ENCODE assay signal across 9 cellular contexts in genomic region chrX:2325076-2325784, GRCh38.
DNase-seq lines count a peak whose midpoint lies in the region; ATAC-seq and TF ChIP-seq lines count a peak whose summit lies in the region.
"Had no signal": no experiment of that assay in that cellular context is flagged by ENCODE, and none has a peak within 500 bp of the region (broad histone marks: within the 10 kb centered on the region; RNA-seq: fewer than 3 reads in every experiment).

No MANE protein-coding gene starts in this region.

- peaks cover 11% of the 10 kb centered on the region for H3K9me3 Mint-ChIP-seq in activated CD8-positive, alpha-beta T cell treated with anti-CD3 and anti-CD28 coated beads for 36 hours
- H3K9me3 Mint-ChIP-seq in activated CD8-positive, alpha-beta T cell treated with anti-CD3 and anti-CD28 coated beads, Interleukin-2, amount 10 ng/mL, durations not matched to agents 7 days and 5 days (ENCODE audit: insufficient read depth): peaks cover 7% of the 10 kb centered on the region
- peaks cover 10% of the 10 kb centered on the region for H3K9me3 Mint-ChIP-seq in activated naive CD4-positive, alpha-beta T cell treated with anti-CD3 and anti-CD28 coated beads for 36 hours
- peaks cover 4% of the 10 kb centered on the region for H3K9me3 Mint-ChIP-seq in mesothelial cell of epicardium

- no peaks in the 10 kb centered on the region for H3K27me3 Mint-ChIP-seq in activated CD8-positive, alpha-beta T cell treated with anti-CD3 and anti-CD28 coated beads for 36 hours
- H3K27me3 Mint-ChIP-seq in activated CD8-positive, alpha-beta T cell treated with anti-CD3 and anti-CD28 coated beads, Interleukin-2, amount 10 ng/mL, durations not matched to agents 7 days and 5 days (ENCODE audit: low read depth): no peaks in the 10 kb centered on the region
- H3K27me3 Mint-ChIP-seq in activated naive CD4-positive, alpha-beta T cell treated with anti-CD3 and anti-CD28 coated beads for 36 hours (ENCODE audit: low read depth): no peaks in the 10 kb centered on the region
- no peaks in the 10 kb centered on the region for H3K27me3 Mint-ChIP-seq in mesothelial cell of epicardium (ENCODE audit: low read depth)

- H3K36me3 Mint-ChIP-seq in activated CD8-positive, alpha-beta T cell treated with anti-CD3 and anti-CD28 coated beads for 36 hours (ENCODE audit: low read depth): peaks cover 35% of the 10 kb centered on the region
- H3K36me3 Mint-ChIP-seq in activated CD8-positive, alpha-beta T cell treated with anti-CD3 and anti-CD28 coated beads, Interleukin-2, amount 10 ng/mL, durations not matched to agents 7 days and 5 days (ENCODE audit: low read depth): peaks cover 9% of the 10 kb centered on the region
- H3K36me3 Mint-ChIP-seq in activated naive CD4-positive, alpha-beta T cell treated with anti-CD3 and anti-CD28 coated beads for 36 hours (ENCODE audit: low read depth): peaks cover 28% of the 10 kb centered on the region
- H3K36me3 Mint-ChIP-seq in mesothelial cell of epicardium: peaks cover 20% of the 10 kb centered on the region

- intact Hi-C loops in activated CD8-positive, alpha-beta T cell treated with anti-CD3 and anti-CD28 coated beads for 36 hours (cut with micrococcal nuclease): no loop called here
- intact Hi-C loops in activated naive CD4-positive, alpha-beta T cell treated with anti-CD3 and anti-CD28 coated beads for 36 hours (cut with micrococcal nuclease): no loop called here
- intact Hi-C loops in cardiac septum (cut with DNase I): loop anchor here (5.0 to 10.0 kb wide), 2 partner anchors 177 to 930 kb away; partner anchors contain the start of genes DHRSX, SLC25A6 and ZBED1
- intact Hi-C loops in sigmoid colon (cut with DNase I): loop anchor here (2.0 to 10.0 kb wide), 5 partner anchors 174 to 1490 kb away; partner anchors contain the start of genes AKAP17A, ASMTL and CD99

- peak overlapping the region in 3 of 4 donors; percentile 30 to 52 (median 39) for H3K4me3 ChIP-seq in sigmoid colon

- 62 to 88% methylated on average over 27 of the region's 27 CpGs for WGBS in sigmoid colon, 2 donors

- H3K9me3 ChIP-seq in sigmoid colon: no peaks in the 10 kb centered on the region

- peaks cover 0 to 9% (median 8%) of the 10 kb centered on the region in 4 donors for H3K4me1 ChIP-seq in sigmoid colon

- no peaks in the 10 kb centered on the region for H3K36me3 ChIP-seq in sigmoid colon

- POLR2A ChIA-PET in activated CD8-positive, alpha-beta T cell treated with anti-CD3 and anti-CD28 coated beads for 36 hours (lab: Charles Lee): no interaction called here
- POLR2A ChIA-PET in activated CD8-positive, alpha-beta T cell treated with anti-CD3 and anti-CD28 coated beads, Interleukin-2, amount 10 ng/mL, durations not matched to agents 7 days and 5 days (lab: Charles Lee): no interaction called here

- no peak overlapping the region for H3K27ac Mint-ChIP-seq in activated CD8-positive, alpha-beta T cell treated with anti-CD3 and anti-CD28 coated beads for 36 hours
- H3K27ac Mint-ChIP-seq in activated CD8-positive, alpha-beta T cell treated with anti-CD3 and anti-CD28 coated beads, Interleukin-2, amount 10 ng/mL, durations not matched to agents 7 days and 5 days: no peak overlapping the region
- H3K27ac Mint-ChIP-seq in activated naive CD4-positive, alpha-beta T cell treated with anti-CD3 and anti-CD28 coated beads for 36 hours: peak overlapping the region; percentile 71
- H3K27ac Mint-ChIP-seq in mesothelial cell of epicardium: no peak overlapping the region

- TF ChIP-seq POLR2A in sigmoid colon (IDR thresholded peaks at IDR 0.05): no peak

- TF ChIP-seq EP300 in sigmoid colon (IDR thresholded peaks at IDR 0.05): no peak

- DNase-seq in activated CD8-positive, alpha-beta T cell treated with anti-CD3 and anti-CD28 coated beads for 36 hours: peak; percentile 18
- DNase-seq in activated CD8-positive, alpha-beta T cell treated with anti-CD3 and anti-CD28 coated beads, Interleukin-2, amount 10 ng/mL, durations not matched to agents 7 days and 5 days: no peak
- DNase-seq in activated naive CD4-positive, alpha-beta T cell treated with anti-CD3 and anti-CD28 coated beads for 36 hours: peak; percentile 45
- DNase-seq in cardiac septum (ENCODE audit: low spot score) (peak; percentile 86), sigmoid colon (peak; percentile 96), mesothelial cell of epicardium (ENCODE audit: low spot score in 2 of 2, unreplicated experiment in 2 of 2) (no peak), nucleus accumbens (lab: John Stamatoyannopoulos, UW) (no peak)

- no peaks in the 10 kb centered on the region for H3K4me1 Mint-ChIP-seq in activated CD8-positive, alpha-beta T cell treated with anti-CD3 and anti-CD28 coated beads for 36 hours (ENCODE audit: low read depth)
- H3K4me1 Mint-ChIP-seq in activated CD8-positive, alpha-beta T cell treated with anti-CD3 and anti-CD28 coated beads, Interleukin-2, amount 10 ng/mL, durations not matched to agents 7 days and 5 days (ENCODE audit: low read depth): no peaks in the 10 kb centered on the region
- H3K4me1 Mint-ChIP-seq in activated naive CD4-positive, alpha-beta T cell treated with anti-CD3 and anti-CD28 coated beads for 36 hours (ENCODE audit: low read depth): peaks cover 2% of the 10 kb centered on the region
- H3K4me1 Mint-ChIP-seq in mesothelial cell of epicardium: peaks cover 5% of the 10 kb centered on the region

- H3K27ac ChIP-seq in sigmoid colon: peak overlapping the region; percentile 10 to 75 (median 67)
- H3K27ac ChIP-seq: C4-2B had no signal

- no peaks in the 10 kb centered on the region for H3K27me3 ChIP-seq in sigmoid colon

- H3K4me3 Mint-ChIP-seq in activated CD8-positive, alpha-beta T cell treated with anti-CD3 and anti-CD28 coated beads for 36 hours: peak overlapping the region; percentile 3
- no peak overlapping the region for H3K4me3 Mint-ChIP-seq in activated CD8-positive, alpha-beta T cell treated with anti-CD3 and anti-CD28 coated beads, Interleukin-2, amount 10 ng/mL, durations not matched to agents 7 days and 5 days
- H3K4me3 Mint-ChIP-seq in activated naive CD4-positive, alpha-beta T cell treated with anti-CD3 and anti-CD28 coated beads for 36 hours: peak overlapping the region; percentile 70
- H3K4me3 Mint-ChIP-seq in mesothelial cell of epicardium: no peak overlapping the region

- no peak for TF ChIP-seq CTCF in activated CD8-positive, alpha-beta T cell treated with anti-CD3 and anti-CD28 coated beads for 36 hours (IDR thresholded peaks at IDR 0.05)
- TF ChIP-seq CTCF in sigmoid colon (IDR thresholded peaks at IDR 0.05): no peak
- no peak for TF ChIP-seq CTCF in mesothelial cell of epicardium (IDR thresholded peaks at IDR 0.05; ENCODE audit: unreplicated experiment)

- ATAC-seq in activated CD8-positive, alpha-beta T cell treated with anti-CD3 and anti-CD28 coated beads for 36 hours: no peak
- no peak for ATAC-seq in activated CD8-positive, alpha-beta T cell treated with anti-CD3 and anti-CD28 coated beads, Interleukin-2, amount 10 ng/mL, durations not matched to agents 7 days and 5 days
- no peak for ATAC-seq in HG03460 (IDR thresholded peaks at IDR 0.05; ENCODE audit: unreplicated experiment)

- CTCF ChIA-PET in activated CD8-positive, alpha-beta T cell treated with anti-CD3 and anti-CD28 coated beads for 36 hours (lab: Charles Lee): no interaction called here
- CTCF ChIA-PET in activated CD8-positive, alpha-beta T cell treated with anti-CD3 and anti-CD28 coated beads, Interleukin-2, amount 10 ng/mL, durations not matched to agents 7 days and 5 days (lab: Charles Lee): no interaction called here
- CTCF ChIA-PET in activated naive CD4-positive, alpha-beta T cell treated with anti-CD3 and anti-CD28 coated beads for 36 hours (lab: Charles Lee): no interaction called here

Comparison
In these comparisons a context has a peak if more than half of its experiments do, and no peak if none do; other contexts are left out.
1. DNase-seq: peak in activated CD8-positive, alpha-beta T cell treated with anti-CD3 and anti-CD28 coated beads for 36 hours (single experiment), activated naive CD4-positive, alpha-beta T cell treated with anti-CD3 and anti-CD28 coated beads for 36 hours (single experiment), cardiac septum (single experiment) and sigmoid colon (single experiment); none in activated CD8-positive, alpha-beta T cell treated with anti-CD3 and anti-CD28 coated beads, Interleukin-2, amount 10 ng/mL, durations not matched to agents 7 days and 5 days (single experiment), mesothelial cell of epicardium (0 of 2) and nucleus accumbens (0 of 56).
2. H3K4me3 Mint-ChIP-seq: peak in activated CD8-positive, alpha-beta T cell treated with anti-CD3 and anti-CD28 coated beads for 36 hours (single experiment) and activated naive CD4-positive, alpha-beta T cell treated with anti-CD3 and anti-CD28 coated beads for 36 hours (single experiment); none in activated CD8-positive, alpha-beta T cell treated with anti-CD3 and anti-CD28 coated beads, Interleukin-2, amount 10 ng/mL, durations not matched to agents 7 days and 5 days (single experiment) and mesothelial cell of epicardium (single experiment).
3. intact Hi-C loops: an anchor here in cardiac septum (5.0 to 10.0 kb wide) and sigmoid colon (2.0 to 10.0 kb wide); none called in activated CD8-positive, alpha-beta T cell treated with anti-CD3 and anti-CD28 coated beads for 36 hours and activated naive CD4-positive, alpha-beta T cell treated with anti-CD3 and anti-CD28 coated beads for 36 hours.